Comparison of ENCODE assay signal across 8 cellular contexts in genomic region chr12:53441040-53441833, GRCh38. TPM values are rescaled to one million over a fixed set of nuclear protein-coding genes. Genes with fewer than 3 reads are reported as not detected.
DNase-seq lines count a peak whose midpoint lies in the region; ATAC-seq, FAIRE-seq and TF ChIP-seq lines count a peak whose summit lies in the region.

Gene PRR13 (plus strand): TSS chr12:53441734. CDS start chr12:53442715, 981 bp downstream.

- ATAC-seq in GM18873 (IDR thresholded peaks at IDR 0.05; ENCODE audit: low FRiP score, unreplicated experiment): peak; percentile 97
- ATAC-seq in HG03139 (IDR thresholded peaks at IDR 0.05; ENCODE audit: unreplicated experiment): peak; percentile 97

- DNase-seq in AG04449 (ENCODE audit: low read depth, low spot score) (peak; percentile 97), NCI-H2227 (lab: John Stamatoyannopoulos, UW; ENCODE audit: unreplicated experiment) (peak; percentile 97), WERI-Rb-1 (peak; percentile 99), mammary epithelial cell (peak; percentile 99), small intestine (peak; percentile 100)

- 1% methylated on average over 20 of the region's 31 CpGs for WGBS in mammary epithelial cell (ENCODE audit: low coverage, missing lambda C conversion rate)
- WGBS in small intestine, 3 donors: 0 to 2% (median 2%) methylated on average over 31 of the region's 31 CpGs

- peaks cover 23% of the 10 kb centered on the region for H3K36me3 ChIP-seq in WERI-Rb-1
- H3K36me3 ChIP-seq in mammary epithelial cell (ENCODE audit: insufficient read depth, low read length): peaks cover 8% of the 10 kb centered on the region
- peaks cover 22% of the 10 kb centered on the region for H3K36me3 ChIP-seq in iPS-20b (ENCODE audit: insufficient read depth, low read depth, low read length)
- peaks cover 1 to 7% of the 10 kb centered on the region in 2 donors for H3K36me3 ChIP-seq in small intestine (ENCODE audit: control insufficient read depth in 2 of 2, insufficient read depth in 2 of 2, low read length in 2 of 2)

- TSS peak; percentile 78 for BruUV-seq in mammary epithelial cell (replicated peaks; lab: Mats Ljungman, UMichigan)

- H3K9me3 ChIP-seq in WERI-Rb-1 (ENCODE audit: severe bottlenecking): no peaks in the 10 kb centered on the region
- H3K9me3 ChIP-seq in mammary epithelial cell (replicated peaks; ENCODE audit: insufficient read depth, low read length): no peaks in the 10 kb centered on the region
- H3K9me3 ChIP-seq in iPS-20b (ENCODE audit: insufficient read depth, low read depth, low read length): no peaks in the 10 kb centered on the region
- no peaks in the 10 kb centered on the region for H3K9me3 ChIP-seq in small intestine (ENCODE audit: control insufficient read depth, low read depth)

- FAIRE-seq in small intestine (lab: Jason Lieb, UNC): no peak

- peak within 1 kb of the TSS; percentile 82 for H3K4me2 ChIP-seq in mammary epithelial cell (ENCODE audit: insufficient read depth, low read depth, low read length)

- H2AFZ ChIP-seq in mammary epithelial cell (ENCODE audit: low read depth, low read length): peak within 1 kb of the TSS; percentile 99

- POLR2A ChIA-PET in AG04449 (lab: Yijun Ruan, JAX): interaction anchor here (0.5 to 2.1 kb wide), 10 partner anchors 8 to 221 kb away, joined by 3 to 9 read pairs (median 4); partner anchors contain the start of genes AAAS, SP1 and TARBP2

- peaks cover 8% of the 10 kb centered on the region for H3K4me1 ChIP-seq in mammary epithelial cell (ENCODE audit: insufficient read depth, low read length)
- H3K4me1 ChIP-seq in iPS-20b (ENCODE audit: insufficient read depth, low read length): 0 out of 2 replicates have a peak, but pooled peaks cover 8% of the 10 kb centered on the region
- H3K4me1 ChIP-seq in small intestine (ENCODE audit: control insufficient read depth in 2 of 2, insufficient read depth in 1 of 2, low read depth in 1 of 2, low read length in 1 of 2): no peaks in the 10 kb centered on the region

- H3K27me3 ChIP-seq in WERI-Rb-1 (ENCODE audit: insufficient read depth, low read depth, severe bottlenecking) (no peaks in the 10 kb centered on the region), mammary epithelial cell (ENCODE audit: insufficient read depth, low read length) (no peaks in the 10 kb centered on the region), iPS-20b (ENCODE audit: insufficient read depth, low read length) (no peaks in the 10 kb centered on the region), small intestine (ENCODE audit: control insufficient read depth in 2 of 2, insufficient read depth in 2 of 2, low read length in 2 of 2) (no peaks in the 10 kb centered on the region)

- intact Hi-C loops in mammary epithelial cell (cut with micrococcal nuclease): loop anchor here (1.0 to 5.0 kb wide), 2 partner anchors 13 to 59 kb away; partner anchors contain the start of gene SP1

- peaks cover 39% of the 10 kb centered on the region for H3K79me2 ChIP-seq in mammary epithelial cell (ENCODE audit: insufficient read depth, low read length)

- H3K9ac ChIP-seq in mammary epithelial cell (ENCODE audit: insufficient read depth, low read length) (peak within 1 kb of the TSS; percentile 84), iPS-20b (ENCODE audit: low read depth, low read length) (peak within 1 kb of the TSS; percentile 88)

- dilution Hi-C loops in mammary epithelial cell (cut with HindIII; ENCODE audit: low sequenced_read_pairs): no loop called here

- in situ Hi-C loops in mammary epithelial cell (cut with MboI; ENCODE audit: low sequenced_read_pairs in 2 of 2): no loop called here

- no peaks in the 10 kb centered on the region for H4K20me1 ChIP-seq in mammary epithelial cell (ENCODE audit: insufficient read depth, low read length)

- H3K27ac ChIP-seq in WERI-Rb-1 (peak within 1 kb of the TSS; percentile 96), mammary epithelial cell (ENCODE audit: insufficient read depth, low read depth, low read length) (peak within 1 kb of the TSS; percentile 68), iPS-20b (ENCODE audit: low read length) (peak within 1 kb of the TSS; percentile 89), small intestine (ENCODE audit: low read depth in 1 of 2, low read length in 1 of 2) (peak within 1 kb of the TSS; percentile 92 to 98)

- TF ChIP-seq CTCF in AG04449 (IDR thresholded peaks at IDR 0.05; ENCODE audit: insufficient read depth, low read length, missing control alignments) (no peak), WERI-Rb-1 (IDR thresholded peaks at IDR 0.05; ENCODE audit: low read depth, low read length) (no peak), mammary epithelial cell (conservative IDR thresholded peaks at IDR 0.05 in 1 of 2, IDR thresholded peaks at IDR 0.05 in 1 of 2; ENCODE audit: extremely low read depth in 1 of 2, insufficient read depth in 1 of 2, low read depth in 1 of 2, low read length in 2 of 2) (peak in 1 of 2 donors; percentile 1)

- CTCF ChIA-PET in AG04449 (lab: Yijun Ruan, JAX) (interaction anchor here (0.6 to 3.0 kb wide), 9 partner anchors 9 to 117 kb away, joined by 3 to 14 read pairs (median 5); no protein-coding TSS in a partner anchor), mammary epithelial cell (lab: Charles Lee; ENCODE audit: low non-redundant PET) (interaction anchor here (0.7 to 0.9 kb wide), 2 partner anchors 20 to 120 kb away, joined by 4 to 5 read pairs; partner anchors contain the start of gene AAAS)

- H3K4me3 ChIP-seq in AG04449 (ENCODE audit: low read depth, low read length) (peak within 1 kb of the TSS; percentile 82), WERI-Rb-1 (ENCODE audit: low read depth, low read length) (peak within 1 kb of the TSS; percentile 97), mammary epithelial cell (replicated peaks in 1 of 3; ENCODE audit: insufficient read depth in 1 of 3, low read depth in 2 of 3, low read length in 3 of 3) (peak within 1 kb of the TSS; percentile 55 to 87 (median 74)), iPS-20b (ENCODE audit: low read length) (peak within 1 kb of the TSS; percentile 86), small intestine (ENCODE audit: low read depth in 1 of 2, low read length in 2 of 2) (peak within 1 kb of the TSS; percentile 80 to 81)

RNA-seq across cellular contexts. Expression of gene PRR13, which starts in this region (rescaled TPM):
- total RNA-seq in mammary epithelial cell: 100 to 1,000 TPM in 1 of 2 donors, 10 to 100 TPM in 1; 43.5 to 158 TPM
- polyA plus RNA-seq in mammary epithelial cell: 91.8 TPM
- polyA minus RNA-seq in mammary epithelial cell: 102 TPM
- polyA plus RNA-seq in small intestine: 1,000 to 10,000 TPM in 1 of 3 donors, 100 to 1,000 TPM in 2; 507 to 1,038 (median 901) TPM

Comparison
In these comparisons a context has a peak if more than half of its experiments do, and no peak if none do; other contexts are left out.
1. Peak in every context shown above with its lines: DNase-seq, ATAC-seq, H3K4me3 ChIP-seq and H3K27ac ChIP-seq.